In the genomic region with DNA sequence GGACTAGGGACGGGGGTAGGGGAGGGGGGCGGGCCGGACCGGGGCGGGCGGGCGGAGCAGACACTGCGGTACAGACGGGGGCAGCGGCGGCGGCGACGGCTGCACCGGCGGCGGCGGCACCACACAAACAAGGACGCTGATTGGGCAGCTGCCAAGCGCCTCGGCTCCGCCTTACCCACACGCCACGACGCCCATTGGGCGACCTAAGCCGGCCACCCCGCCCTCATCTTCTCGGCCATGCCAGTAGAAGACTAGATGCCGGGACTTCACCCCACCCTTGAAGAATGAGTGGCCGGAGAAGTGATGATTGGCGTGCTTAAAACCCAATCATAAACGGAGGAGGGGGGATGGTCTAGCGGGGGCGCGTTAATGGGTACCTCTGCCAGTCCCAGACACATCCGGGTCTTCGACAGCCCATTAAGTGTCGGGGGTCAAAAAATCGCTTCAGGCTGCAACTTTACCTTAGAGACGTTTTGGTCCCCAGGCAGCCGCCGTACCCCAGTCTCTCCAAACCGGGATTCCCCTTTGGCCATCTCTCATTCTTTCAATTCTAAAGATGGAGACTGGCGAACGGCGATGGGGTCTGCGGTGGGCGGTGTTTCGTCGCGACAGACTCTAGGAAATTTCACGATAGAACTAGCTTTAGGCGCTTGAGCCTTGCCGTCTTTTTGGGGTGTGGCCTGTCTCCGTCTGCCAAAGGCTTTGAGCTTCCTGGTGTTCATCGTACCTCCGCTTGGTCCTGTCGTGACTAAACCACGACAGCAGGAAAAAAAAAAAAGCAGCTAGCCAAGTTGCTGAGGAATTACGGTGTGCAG, we compare ENCODE assay signal across 8 cellular contexts. TPM values are rescaled to one million over a fixed set of nuclear protein-coding genes. Genes with fewer than 3 reads are reported as not detected.
A peak's percentile ranks its signal among the peaks of the same experiment; 100 is the strongest.
DNase-seq lines count a peak whose midpoint lies in the region; ATAC-seq, FAIRE-seq and TF ChIP-seq lines count a peak whose summit lies in the region.

A gene (minus strand): TSS at position 135 of the 815 bp plus-strand sequence. CDS start 94,625 bp downstream, outside the sequence.

- H3K9me3 ChIP-seq in adrenal gland (replicated peaks in 1 of 3) (no peaks in the 10 kb centered on the region), heart right ventricle (no peaks in the 10 kb centered on the region), upper lobe of left lung (no peaks in the 10 kb centered on the region)

- peaks cover 37 to 52% (median 51%) of the 10 kb centered on the region in 3 donors for H3K4me1 Mint-ChIP-seq in T-cell

- no peak for TF ChIP-seq EP300 in upper lobe of left lung (IDR thresholded peaks at IDR 0.05)

- POLR2A ChIA-PET in T-cell (lab: Charles Lee): interaction anchor here (0.5 to 1.3 kb wide), 14 partner anchors 20 to 1988 kb away, joined by 3 to 11 read pairs (median 4); a partner anchor contains a TSS

- peak within 1 kb of the TSS; percentile 95 to 97 for H3K27ac Mint-ChIP-seq in T-cell

- no peaks in the 10 kb centered on the region for H3K9me3 Mint-ChIP-seq in T-cell

- H3K4me1 ChIP-seq in adrenal gland (replicated peaks in 1 of 2) (peaks cover 23 to 36% of the 10 kb centered on the region in 2 donors), heart right ventricle (peaks cover 11 to 51% (median 40%) of the 10 kb centered on the region in 9 donors), upper lobe of left lung (peaks cover 28 to 35% (median 32%) of the 10 kb centered on the region in 4 donors)

- DNase-seq in GM12891 (ENCODE audit: insufficient read length, low spot score): peak; percentile 82
- peak; percentile 99 for DNase-seq in NCI-H1436 treated with DMSO at 0.1 percent for 48 hours (lab: John Stamatoyannopoulos, UW)
- peak; percentile 92 to 100 (median 99) for DNase-seq in T-cell
- peak; percentile 100 for DNase-seq in adrenal gland
- DNase-seq in heart right ventricle: peak; percentile 100
- DNase-seq in posterior cingulate gyrus: peak; percentile 97 to 100 (median 99)
- DNase-seq in upper lobe of left lung: peak; percentile 98 to 100

- H3K27me3 ChIP-seq in adrenal gland (no peaks in the 10 kb centered on the region), heart right ventricle (no peaks in the 10 kb centered on the region), upper lobe of left lung (no peaks in the 10 kb centered on the region)

- H3K36me3 ChIP-seq in adrenal gland (replicated peaks in 1 of 2): no peaks in the 10 kb centered on the region
- peaks cover 0 to 19% (median 0%) of the 10 kb centered on the region in 9 donors for H3K36me3 ChIP-seq in heart right ventricle
- no peaks in the 10 kb centered on the region for H3K36me3 ChIP-seq in upper lobe of left lung

- TF ChIP-seq CTCF in adrenal gland (IDR thresholded peaks at IDR 0.05): no peak
- no peak for TF ChIP-seq CTCF in heart right ventricle (IDR thresholded peaks at IDR 0.05)
- peak in 2 of 6 experiments; percentile 15 to 20 for TF ChIP-seq CTCF in upper lobe of left lung (IDR thresholded peaks at IDR 0.05)

- WGBS in adrenal gland, 4 donors: 0 to 1% (median 0%) methylated on average over 38 to 61 of the region's 61 CpGs
- WGBS in heart right ventricle, 2 donors: 0% methylated on average over 61 of the region's 61 CpGs
- 0% methylated on average over 30 to 54 of the region's 61 CpGs for WGBS in upper lobe of left lung, 2 donors

- ATAC-seq in HG02840 (IDR thresholded peaks at IDR 0.05; ENCODE audit: low FRiP score, unreplicated experiment) (peak; percentile 93), T-cell (replicated peaks in 1 of 4) (peak; percentile 92 to 96 (median 94)), heart right ventricle (peak; percentile 97 to 99 (median 98)), upper lobe of left lung (ENCODE audit: low FRiP score in 2 of 2) (peak; percentile 98 to 99)

- peak; percentile 61 for TF ChIP-seq POLR2A in GM12891 (IDR thresholded peaks at IDR 0.05; ENCODE audit: low read depth, low read length)
- TF ChIP-seq POLR2A in adrenal gland (IDR thresholded peaks at IDR 0.05): peak in 1 of 2 donors; percentile 43
- peak in 2 of 4 donors; percentile 42 to 62 for TF ChIP-seq POLR2A in upper lobe of left lung (IDR thresholded peaks at IDR 0.05)

- peaks cover 1% of the 10 kb centered on the region for H3K36me3 Mint-ChIP-seq in T-cell

- H3K27ac ChIP-seq in adrenal gland (peak within 1 kb of the TSS in 4 of 5 donors; percentile 67 to 92 (median 80)), heart right ventricle (peak within 1 kb of the TSS; percentile 82 to 94 (median 90)), upper lobe of left lung (peak within 1 kb of the TSS; percentile 89 to 99 (median 91))

- FAIRE-seq in GM12891 (lab: Jason Lieb, UNC): peak; percentile 90

- CTCF ChIA-PET in T-cell (lab: Charles Lee): interaction anchor here in 1 of 2 donors (0.7 to 2.9 kb wide), 7 partner anchors 16 to 387 kb away, joined by 3 to 25 read pairs (median 3); a partner anchor contains a TSS

- H3K4me3 ChIP-seq in adrenal gland (peak within 1 kb of the TSS in 3 of 4 donors; percentile 42 to 93 (median 69)), heart right ventricle (peak within 1 kb of the TSS; percentile 67 to 93 (median 72)), upper lobe of left lung (peak within 1 kb of the TSS; percentile 73 to 93 (median 88))

- peak within 1 kb of the TSS; percentile 91 to 96 (median 94) for H3K4me3 Mint-ChIP-seq in T-cell

- H3K27me3 Mint-ChIP-seq in T-cell: peaks cover 0 to 1% of the 10 kb centered on the region in 2 donors

- intact Hi-C loops in adrenal gland (cut with DNase I) (loop anchor here in 1 of 2 donors (5.0 kb wide), 1 partner anchor 101 kb away; no protein-coding TSS in a partner anchor), heart right ventricle (cut with DNase I) (loop anchor here in 5 of 10 donors (2.0 to 5.0 kb wide), 5 partner anchors 22 to 126 kb away; no protein-coding TSS in a partner anchor), posterior cingulate gyrus (cut with DNase I) (loop anchor here (2.0 kb wide), 1 partner anchor 42 kb away; no protein-coding TSS in a partner anchor)

TF ChIP-seq in GM12891, 5 proteins besides CTCF, POLR2A, EP300 and RAD21:
- TF ChIP-seq POLR2AphosphoS5 (IDR thresholded peaks at IDR 0.05; ENCODE audit: low read depth, low read length): peak; percentile 74
- TF ChIP-seq POU2F2 (IDR thresholded peaks at IDR 0.05; ENCODE audit: low read depth, low read length): peak; percentile 75; the same call in 1 of the 2 replicates
- peak; percentile 83; the same call in 1 of the 2 replicates for TF ChIP-seq TAF1 (IDR thresholded peaks at IDR 0.05; ENCODE audit: low read depth, low read length)
- TF ChIP-seq SPI1 (IDR thresholded peaks at IDR 0.05; ENCODE audit: low read depth, low read length): no peak

RNA-seq across cellular contexts. Expression of the gene that starts here (rescaled TPM):
- 9.4 TPM for polyA plus RNA-seq in GM12891 (2012; ENCODE audit: low read depth, missing spikeins)
- total RNA-seq in T-cell (100 to 1,000 TPM in 3 of 5 donors, 10 to 100 TPM in 2; 94.6 to 107 (median 103) TPM), adrenal gland (10 to 100 TPM in 7 of 8 donors, 1 to 10 TPM in 1; 7.3 to 43.3 (median 25.9) TPM), heart right ventricle (10 to 100 TPM; 32.9 to 52.6 (median 42.7) TPM), upper lobe of left lung (10 to 100 TPM; 16.0 to 50.3 (median 37.8) TPM)
- polyA plus RNA-seq in adrenal gland (10 to 100 TPM in 1 of 3 donors, 1 to 10 TPM in 2; 3.0 to 14.2 (median 6.6) TPM), heart right ventricle (1 to 10 TPM; 3.9 to 7.0 TPM)

Comparison
In these comparisons a context has a peak if more than half of its experiments do, and no peak if none do; other contexts are left out.
1. Peak in every context shown above with its lines: DNase-seq, ATAC-seq, H3K4me3 ChIP-seq and H3K27ac ChIP-seq.